25 cellular contexts compared by ENCODE assay signal in the genomic region with DNA sequence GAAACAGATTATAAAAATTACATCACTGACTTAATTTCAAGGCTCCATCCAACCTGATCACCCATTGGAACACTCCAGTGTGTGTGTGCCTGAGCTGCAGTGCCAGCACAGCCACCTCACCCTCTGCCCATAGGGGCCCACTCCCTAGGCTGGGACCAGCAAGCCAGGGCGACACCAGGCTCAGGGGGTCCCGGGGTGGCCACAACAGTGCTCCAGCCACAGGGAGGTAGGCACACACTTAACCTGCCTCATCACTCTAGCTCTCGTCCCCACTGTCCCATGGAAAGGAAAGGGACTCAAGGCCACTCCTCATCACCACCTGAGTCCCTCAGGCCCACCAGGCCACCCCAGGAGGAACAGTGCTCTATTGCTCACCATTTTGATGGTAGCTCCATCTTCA. TPM values are rescaled to one million over a fixed set of nuclear protein-coding genes. Genes with fewer than 3 reads are reported as not detected.
A peak's percentile ranks its signal among the peaks of the same experiment; 100 is the strongest.
DNase-seq lines count a peak whose midpoint lies in the region; ATAC-seq and TF ChIP-seq lines count a peak whose summit lies in the region.
"Had no signal": no experiment of that assay in that cellular context is flagged by ENCODE, and none has a peak within 500 bp of the region (broad histone marks: within the 10 kb centered on the region; RNA-seq: fewer than 3 reads in every experiment).

No MANE protein-coding gene starts in this region.

- peaks cover 38% of the 10 kb centered on the region for H3K4me1 Mint-ChIP-seq in central memory CD8-positive, alpha-beta T cell

- no peak overlapping the region for H2BK15ac ChIP-seq in neuronal stem cell (ENCODE audit: low read length)

- no peak overlapping the region for H4K8ac ChIP-seq in neuronal stem cell (ENCODE audit: low read depth, low read length)

- no peak overlapping the region for H3K9ac ChIP-seq in neuronal stem cell (ENCODE audit: low read depth, low read length, poor library complexity)
- H3K9ac ChIP-seq: BLaER1 treated with 17β-estradiol and CSF1 and Interleukin-3, amounts not matched to agents 10 nM and 100 nM; GM23248 had no signal

- no peak overlapping the region for H3K14ac ChIP-seq in neuronal stem cell (ENCODE audit: low read length)

- no peaks in the 10 kb centered on the region for H3K79me1 ChIP-seq in neuronal stem cell (ENCODE audit: low read depth, low read length)

- no peak overlapping the region for H2BK120ac ChIP-seq in neuronal stem cell (ENCODE audit: low read depth, low read length)

- H3K27me3 ChIP-seq in right atrium auricular region (no peaks in the 10 kb centered on the region), left ventricle myocardium inferior (ENCODE audit: low read depth) (no peaks in the 10 kb centered on the region), neuronal stem cell (ENCODE audit: control insufficient read depth in 3 of 3, insufficient read depth in 3 of 3, low read depth in 1 of 3, low read length in 3 of 3) (no peaks in the 10 kb centered on the region), testis (no peaks in the 10 kb centered on the region)
- H3K27me3 ChIP-seq: BLaER1 treated with 17β-estradiol and CSF1 and Interleukin-3, amounts not matched to agents 10 nM and 100 nM had no signal

- H4K91ac ChIP-seq in neuronal stem cell (ENCODE audit: low read depth, low read length, poor library complexity): no peak overlapping the region

- H3K9me3 Mint-ChIP-seq in central memory CD8-positive, alpha-beta T cell: no peaks in the 10 kb centered on the region
- H3K9me3 Mint-ChIP-seq: CD4-positive, alpha-beta memory T cell had no signal

- peak overlapping the region; percentile 59 for H3K23ac ChIP-seq in neuronal stem cell (ENCODE audit: low read depth, low read length, poor library complexity)

- no peak for ATAC-seq in central memory CD8-positive, alpha-beta T cell (replicated peaks; ENCODE audit: extremely low read depth, poor library complexity, severe bottlenecking)
- ATAC-seq: GM12878 had no signal

- H3K27ac Mint-ChIP-seq in central memory CD8-positive, alpha-beta T cell (ENCODE audit: low read depth): peak overlapping the region; percentile 53

- H3K27ac ChIP-seq in right atrium auricular region: no peak overlapping the region
- H3K27ac ChIP-seq in left ventricle myocardium inferior (replicated peaks): no peak overlapping the region
- no peak overlapping the region for H3K27ac ChIP-seq in neuronal stem cell (replicated peaks; ENCODE audit: low read length)
- H3K27ac ChIP-seq in testis: no peak overlapping the region
- H3K27ac ChIP-seq: BLaER1 treated with 17β-estradiol and CSF1 and Interleukin-3, amounts not matched to agents 10 nM and 100 nM; GM23248 had no signal

- H2AK5ac ChIP-seq in neuronal stem cell (ENCODE audit: low read depth, low read length): no peak overlapping the region

- H3K36me3 ChIP-seq in right atrium auricular region: peaks cover 51% of the 10 kb centered on the region
- peaks cover 61% of the 10 kb centered on the region for H3K36me3 ChIP-seq in left ventricle myocardium inferior
- peaks cover 12 to 74% of the 10 kb centered on the region in 2 donors for H3K36me3 ChIP-seq in neuronal stem cell (replicated peaks in 1 of 2; ENCODE audit: control insufficient read depth in 2 of 2, insufficient read depth in 2 of 2, low read length in 2 of 2)
- no peaks in the 10 kb centered on the region for H3K36me3 ChIP-seq in testis (ENCODE audit: low read depth, missing control alignments)

- intact Hi-C loops in left ventricle myocardium inferior (cut with micrococcal nuclease): no loop called here
- intact Hi-C loops in testis (cut with DNase I; ENCODE audit: low total_unique reads): no loop called here

- no peak overlapping the region for H3K4me3 ChIP-seq in right atrium auricular region
- no peak overlapping the region for H3K4me3 ChIP-seq in left ventricle myocardium inferior
- H3K4me3 ChIP-seq in neuronal stem cell (ENCODE audit: low read length in 2 of 2): no peak overlapping the region
- H3K4me3 ChIP-seq in testis: no peak overlapping the region
- H3K4me3 ChIP-seq: BLaER1 treated with 17β-estradiol and CSF1 and Interleukin-3, amounts not matched to agents 10 nM and 100 nM; GM12878; GM23248 had no signal

- peaks cover 34% of the 10 kb centered on the region for H3K36me3 Mint-ChIP-seq in central memory CD8-positive, alpha-beta T cell (ENCODE audit: insufficient read depth)

- no peak overlapping the region for H2AFZ ChIP-seq in neuronal stem cell (ENCODE audit: low read length)
- H2AFZ ChIP-seq: GM23248 had no signal

- H3K18ac ChIP-seq in neuronal stem cell (ENCODE audit: low read length): peak overlapping the region; percentile 13

- TF ChIP-seq CTCF in right atrium auricular region (IDR thresholded peaks at IDR 0.05) (no peak), left ventricle myocardium inferior (IDR thresholded peaks at IDR 0.05; ENCODE audit: borderline replicate concordance) (no peak), testis (IDR thresholded peaks at IDR 0.05) (no peak)

- H3K9me3 ChIP-seq in right atrium auricular region (no peaks in the 10 kb centered on the region), left ventricle myocardium inferior (replicated peaks) (no peaks in the 10 kb centered on the region), neuronal stem cell (replicated peaks in 1 of 2; ENCODE audit: control insufficient read depth in 2 of 2, insufficient read depth in 1 of 2, low read depth in 1 of 2, low read length in 2 of 2) (no peaks in the 10 kb centered on the region), testis (no peaks in the 10 kb centered on the region)
- H3K9me3 ChIP-seq: BLaER1 treated with 17β-estradiol and CSF1 and Interleukin-3, amounts not matched to agents 10 nM and 100 nM; Caco-2 had no signal

- TF ChIP-seq POLR2A in testis (IDR thresholded peaks at IDR 0.05): no peak

- DNase-seq in right atrium auricular region (ENCODE audit: low spot score): peak; percentile 42
- DNase-seq in left ventricle myocardium inferior: no peak
- DNase-seq in central memory CD8-positive, alpha-beta T cell (ENCODE audit: low spot score in 2 of 2): no peak
- DNase-seq in neuronal stem cell (ENCODE audit: low spot score): no peak
- peak; percentile 3 for DNase-seq in testis
- no peak for DNase-seq in stimulated activated CD8-positive, alpha-beta memory T cell treated with anti-CD3 and anti-CD28 coated beads, Interleukin-4, amount 100 ng/mL, for 48 hours
- DNase-seq in D341Med (ENCODE audit: low spot score): no peak
- no peak for DNase-seq in kidney glomerular epithelial cell (lab: John Stamatoyannopoulos, UW)
- DNase-seq: ACHN; Caco-2; CD4-positive, alpha-beta memory T cell; DND-41; GM23248; HCEC 1CT; KBM-7; MM.1S; NCI-H1048; NCI-H1417 treated with DMSO at 0.1 percent for 48 hours; NCI-H187; NCI-H446 treated with DMSO at 0.1 percent for 48 hours; NCI-H526 treated with DMSO at 0.1 percent for 48 hours; SHP77 treated with DMSO at 0.1 percent for 48 hours had no signal

- H3K27me3 Mint-ChIP-seq in central memory CD8-positive, alpha-beta T cell: no peaks in the 10 kb centered on the region
- H3K27me3 Mint-ChIP-seq: CD4-positive, alpha-beta memory T cell had no signal

- no peak overlapping the region for H2BK5ac ChIP-seq in neuronal stem cell (ENCODE audit: low read length)

- H3K4me2 ChIP-seq in neuronal stem cell (ENCODE audit: insufficient read depth, low read length, poor library complexity, severe bottlenecking): no peak overlapping the region
- H3K4me2 ChIP-seq: BLaER1 treated with 17β-estradiol and CSF1 and Interleukin-3, amounts not matched to agents 10 nM and 100 nM had no signal

- no peak overlapping the region for H2BK12ac ChIP-seq in neuronal stem cell (ENCODE audit: low read length)

- H3K4ac ChIP-seq in neuronal stem cell (ENCODE audit: low read length): no peak overlapping the region

- WGBS in neuronal stem cell (ENCODE audit: extremely low coverage in 2 of 2, insufficient read length in 2 of 2, insufficient replicate concordance in 1 of 2), 2 donors: no CpG with 5 or more reads among the region's 3 CpGs
- WGBS in testis, 2 donors: 87 to 92% methylated on average over 3 of the region's 3 CpGs

- no peak overlapping the region for H3K4me3 Mint-ChIP-seq in central memory CD8-positive, alpha-beta T cell
- H3K4me3 Mint-ChIP-seq: CD4-positive, alpha-beta memory T cell had no signal

- H3K4me1 ChIP-seq in right atrium auricular region: peaks cover 0 to 5% of the 10 kb centered on the region in 2 donors
- H3K4me1 ChIP-seq in left ventricle myocardium inferior: peaks cover 2% of the 10 kb centered on the region
- H3K4me1 ChIP-seq in neuronal stem cell (ENCODE audit: control insufficient read depth in 2 of 2, insufficient read depth in 1 of 2, low read depth in 1 of 2, low read length in 2 of 2): peaks cover 5 to 14% of the 10 kb centered on the region in 2 donors
- H3K4me1 ChIP-seq in testis: no peaks in the 10 kb centered on the region
- H3K4me1 ChIP-seq: BLaER1 treated with 17β-estradiol and CSF1 and Interleukin-3, amounts not matched to agents 10 nM and 100 nM had no signal

RNA-seq across cellular contexts. Expression of gene ZXDC, which starts 24.9 kb away (rescaled TPM):
- total RNA-seq in right atrium auricular region (10 to 100 TPM; 18.9 to 25.5 TPM), left ventricle myocardium inferior (15.6 TPM), testis (10 to 100 TPM; 78.9 to 80.3 TPM)
- 9.3 TPM for polyA plus RNA-seq in neuronal stem cell (2013, experiment 1 of 2)
- 9.8 TPM for polyA plus RNA-seq in neuronal stem cell (2013, experiment 2 of 2)
- polyA plus RNA-seq in testis (ENCODE audit: insufficient read depth, low read depth, low replicate concordance): 25.6 TPM

RNA-seq across cellular contexts. Expression of gene CFAP100, which starts 56.0 kb away (rescaled TPM):
- total RNA-seq in right atrium auricular region: not detected
- total RNA-seq in left ventricle myocardium inferior: not detected
- polyA plus RNA-seq in neuronal stem cell (2013, experiment 1 of 2): 3.9 TPM
- 2.8 TPM for polyA plus RNA-seq in neuronal stem cell (2013, experiment 2 of 2)
- total RNA-seq in testis: 10 to 100 TPM; 21.4 to 56.2 TPM
- polyA plus RNA-seq in testis (ENCODE audit: insufficient read depth, low read depth, low replicate concordance): 74.2 TPM
- total RNA-seq: Caco-2; CD4-positive, alpha-beta memory T cell; GM12878; GM23248; RPMI7951 had no signal
- polyA plus RNA-seq: CD4-positive, alpha-beta memory T cell; GM23248 had no signal

Comparison
In these comparisons a context has a peak if more than half of its experiments do, and no peak if none do; other contexts are left out.
1. DNase-seq: peak in right atrium auricular region (single experiment) and testis (single experiment); none in left ventricle myocardium inferior (single experiment), central memory CD8-positive, alpha-beta T cell (0 of 2), neuronal stem cell (single experiment), stimulated activated CD8-positive, alpha-beta memory T cell treated with anti-CD3 and anti-CD28 coated beads, Interleukin-4, amount 100 ng/mL, for 48 hours (single experiment), D341Med (single experiment) and kidney glomerular epithelial cell (single experiment).
2. RNA of gene CFAP100, which starts 56.0 kb away (total RNA-seq): 21.4 to 56.2 TPM in testis; not detected in right atrium auricular region and not detected in left ventricle myocardium inferior (single experiment); every median in the first group is over 10 times any median in the second.